In the genomic region with DNA sequence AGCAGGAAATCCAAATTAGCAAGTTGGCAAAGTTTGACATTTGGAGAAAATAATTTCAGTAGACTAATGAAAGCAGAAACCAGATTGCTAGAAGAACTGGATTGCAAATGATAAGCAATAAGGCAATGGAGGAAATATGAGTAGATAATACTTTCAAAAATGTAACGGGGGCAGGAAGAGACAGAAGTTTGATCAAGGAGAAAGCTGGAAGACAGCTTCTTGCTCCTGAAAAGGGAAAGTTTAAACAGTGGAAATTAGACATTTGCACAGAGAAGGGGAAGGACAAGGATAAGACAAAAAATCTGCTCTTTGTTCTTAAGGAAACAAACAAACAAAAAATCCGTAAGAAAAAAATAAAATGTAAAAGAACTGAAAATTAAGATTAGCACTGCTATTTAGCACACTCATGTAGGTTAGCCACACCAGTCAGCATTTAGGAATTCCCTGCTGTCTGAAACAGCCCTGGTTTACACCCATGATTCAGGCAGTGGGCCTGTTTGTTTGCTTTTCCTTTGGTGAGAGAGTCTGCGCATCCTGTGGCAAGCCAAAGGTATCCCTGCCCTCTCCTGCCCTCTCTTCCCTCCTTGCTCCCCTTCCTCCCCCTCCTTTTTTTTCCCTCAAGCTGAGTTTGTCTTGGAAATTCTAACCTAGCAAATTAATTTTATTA, we compare ENCODE assay signal across 10 cellular contexts.
DNase-seq lines count a peak whose midpoint lies in the region; ATAC-seq and TF ChIP-seq lines count a peak whose summit lies in the region.
"Had no signal": no experiment of that assay in that cellular context is flagged by ENCODE, and none has a peak within 500 bp of the region (broad histone marks: within the 10 kb centered on the region; RNA-seq: fewer than 3 reads in every experiment).

No MANE protein-coding gene starts in this region.

- no peaks in the 10 kb centered on the region for H3K79me2 ChIP-seq in SK-N-SH (ENCODE audit: insufficient read depth)

- H3K4me3 ChIP-seq in HEK293 (ENCODE audit: low read depth, low read length) (no peak overlapping the region), SK-N-SH (ENCODE audit: low read depth in 2 of 2, low read length in 1 of 2) (no peak overlapping the region; a peak in 1 of 4 replicates), foreskin fibroblast (ENCODE audit: low read depth in 1 of 2, low read length in 2 of 2) (no peak overlapping the region)
- H3K4me3 ChIP-seq: gastrocnemius medialis, thyroid gland had no signal

- peak in 1 of 2 experiments; percentile 72; a peak in 2 of 4 replicates for TF ChIP-seq EP300 in SK-N-SH (IDR thresholded peaks at IDR 0.05; ENCODE audit: borderline replicate concordance in 1 of 2, low read depth in 1 of 2, low read length in 1 of 2)

- H3K9me3 ChIP-seq in HEK293 (ENCODE audit: control insufficient read depth, insufficient read depth, low read depth, low read length) (no peaks in the 10 kb centered on the region), SK-N-SH (no peaks in the 10 kb centered on the region)
- H3K9me3 ChIP-seq: gastrocnemius medialis, thyroid gland had no signal

- H3K4me1 Mint-ChIP-seq in activated naive CD8-positive, alpha-beta T cell treated with anti-CD3 and anti-CD28 coated beads for 36 hours: no peaks in the 10 kb centered on the region

- TF ChIP-seq CTCF in HEK293 (tag by site-specific recombination; IDR thresholded peaks at IDR 0.05) (no peak), SK-N-SH (IDR thresholded peaks at IDR 0.05) (no peak), foreskin fibroblast (IDR thresholded peaks at IDR 0.05; ENCODE audit: low read depth, low read length) (no peak), GM10248 (IDR thresholded peaks at IDR 0.05; ENCODE audit: control extremely low read depth, extremely low read depth, low read depth, missing control alignments) (no peak)

- CTCF ChIA-PET in HEK293 (lab: Yijun Ruan, JAX) (interaction anchor here (0.6 kb wide), 2 partner anchors 202 to 222 kb away, joined by 4 to 5 read pairs; no protein-coding TSS in a partner anchor), SK-N-SH (lab: Yijun Ruan, JAX) (no interaction called here), GM10248 (lab: Yijun Ruan, JAX) (interaction anchor here (1.0 kb wide), 1 partner anchor 11 kb away, joined by 3 read pairs; no protein-coding TSS in a partner anchor)

- peak overlapping the region; percentile 45 for H3K9ac ChIP-seq in SK-N-SH

- H3K4me1 ChIP-seq in HEK293 (ENCODE audit: control insufficient read depth, insufficient read depth, low read length): no peaks in the 10 kb centered on the region
- H3K4me1 ChIP-seq in SK-N-SH (ENCODE audit: control insufficient read depth in 1 of 2, insufficient read depth in 2 of 2, low read depth in 1 of 2, low read length in 1 of 2): peaks cover 0 to 36% of the 10 kb centered on the region in 2 experiments; a peak in 3 of 4 replicates

- H3K4me3 Mint-ChIP-seq in activated naive CD8-positive, alpha-beta T cell treated with anti-CD3 and anti-CD28 coated beads for 36 hours: no peak overlapping the region

- no peaks in the 10 kb centered on the region for H4K20me1 ChIP-seq in SK-N-SH (ENCODE audit: insufficient read depth)

- no peaks in the 10 kb centered on the region for H3K36me3 Mint-ChIP-seq in activated naive CD8-positive, alpha-beta T cell treated with anti-CD3 and anti-CD28 coated beads for 36 hours

- H3K27ac ChIP-seq in HEK293 (ENCODE audit: extremely low read depth, low read depth, low read length) (no peak overlapping the region), SK-N-SH (ENCODE audit: low read depth in 2 of 2, low read length in 1 of 2) (peak overlapping the region; percentile 71 to 74; a peak in 3 of 4 replicates)

- peak overlapping the region; percentile 52 for H3K4me2 ChIP-seq in SK-N-SH

- peaks cover 40% of the 10 kb centered on the region for H3F3A ChIP-seq in SK-N-SH (replicated peaks; ENCODE audit: insufficient read depth)

- no peaks in the 10 kb centered on the region for H3K27me3 ChIP-seq in SK-N-SH (ENCODE audit: insufficient read depth)
- H3K27me3 ChIP-seq: gastrocnemius medialis, thyroid gland had no signal

- no peaks in the 10 kb centered on the region for H3K9me2 ChIP-seq in SK-N-SH

- TF ChIP-seq RAD21 in SK-N-SH (IDR thresholded peaks at IDR 0.05; ENCODE audit: low read length): no peak

- no peak overlapping the region for H3K27ac Mint-ChIP-seq in activated naive CD8-positive, alpha-beta T cell treated with anti-CD3 and anti-CD28 coated beads for 36 hours

- POLR2A ChIA-PET in HEK293 (lab: Yijun Ruan, JAX): interaction anchor here (0.7 kb wide), 1 partner anchor 131 kb away, joined by 3 read pairs; no protein-coding TSS in a partner anchor
- POLR2A ChIA-PET in SK-N-SH (lab: Yijun Ruan, JAX): no interaction called here
- POLR2A ChIA-PET in GM10248 (lab: Yijun Ruan, JAX): no interaction called here

- WGBS in SK-N-SH (ENCODE audit: low lambda C conversion rate): 11% methylated on average over 3 of the region's 3 CpGs

- H3K36me3 ChIP-seq in HEK293 (ENCODE audit: control insufficient read depth in 2 of 2, insufficient read depth in 1 of 2, low read length in 2 of 2) (no peaks in the 10 kb centered on the region), SK-N-SH (replicated peaks in 1 of 2; ENCODE audit: control insufficient read depth in 1 of 2, insufficient read depth in 2 of 2, low read length in 1 of 2) (no peaks in the 10 kb centered on the region)
- H3K36me3 ChIP-seq: gastrocnemius medialis, thyroid gland had no signal

- DNase-seq in SK-N-SH: no peak
- DNase-seq in foreskin fibroblast: peak; percentile 87 to 91
- peak; percentile 37 for DNase-seq in smooth muscle cell of the brain vasculature (ENCODE audit: low read depth, low spot score)
- DNase-seq in activated naive CD8-positive, alpha-beta T cell treated with anti-CD3 and anti-CD28 coated beads for 36 hours: no peak
- no peak for DNase-seq in GM10248 (ENCODE audit: extremely low spot score)
- DNase-seq: gastrocnemius medialis, NCI-H510A had no signal

- H2AFZ ChIP-seq in SK-N-SH (ENCODE audit: low read depth): peak overlapping the region; percentile 67

- ATAC-seq in HG02642 (IDR thresholded peaks at IDR 0.05; ENCODE audit: poor library complexity, unreplicated experiment): no peak
- ATAC-seq: gastrocnemius medialis had no signal

- peaks cover 3% of the 10 kb centered on the region for H3K27me3 Mint-ChIP-seq in activated naive CD8-positive, alpha-beta T cell treated with anti-CD3 and anti-CD28 coated beads for 36 hours

- peaks cover 3% of the 10 kb centered on the region for H3K9me3 Mint-ChIP-seq in activated naive CD8-positive, alpha-beta T cell treated with anti-CD3 and anti-CD28 coated beads for 36 hours

TF ChIP-seq in HEK293, 187 proteins besides CTCF, POLR2A, EP300 and RAD21 (continues in another document):
- TF ChIP-seq RBAK (tag by site-specific recombination; IDR thresholded peaks at IDR 0.05): peak; percentile 97
- no peak for TF ChIP-seq ZNF146 (tag by site-specific recombination; IDR thresholded peaks at IDR 0.05)
- TF ChIP-seq ZNF223 (tag by site-specific recombination; IDR thresholded peaks at IDR 0.05): no peak

TF ChIP-seq in SK-N-SH, 30 proteins besides CTCF, POLR2A, EP300 and RAD21 (continues in another document):
- TF ChIP-seq RXRA (IDR thresholded peaks at IDR 0.05; ENCODE audit: borderline replicate concordance, low read depth): peak; percentile 76; the same call in 1 of the 2 replicates
- no peak for TF ChIP-seq EZH2phosphoT487 (IDR thresholded peaks at IDR 0.05; ENCODE audit: borderline replicate concordance, low read depth)
- TF ChIP-seq FOSL2 (IDR thresholded peaks at IDR 0.05; ENCODE audit: borderline replicate concordance, low read depth): peak; percentile 83
- TF ChIP-seq, protein P1, sequence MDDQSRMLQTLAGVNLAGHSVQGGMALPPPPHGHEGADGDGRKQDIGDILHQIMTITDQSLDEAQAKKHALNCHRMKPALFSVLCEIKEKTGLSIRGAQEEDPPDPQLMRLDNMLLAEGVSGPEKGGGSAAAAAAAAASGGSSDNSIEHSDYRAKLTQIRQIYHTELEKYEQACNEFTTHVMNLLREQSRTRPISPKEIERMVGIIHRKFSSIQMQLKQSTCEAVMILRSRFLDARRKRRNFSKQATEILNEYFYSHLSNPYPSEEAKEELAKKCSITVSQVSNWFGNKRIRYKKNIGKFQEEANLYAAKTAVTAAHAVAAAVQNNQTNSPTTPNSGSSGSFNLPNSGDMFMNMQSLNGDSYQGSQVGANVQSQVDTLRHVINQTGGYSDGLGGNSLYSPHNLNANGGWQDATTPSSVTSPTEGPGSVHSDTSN (IDR thresholded peaks at IDR 0.05): peak; percentile 31; the same call in 1 of the 2 replicates
- TF ChIP-seq YY1 (IDR thresholded peaks at IDR 0.05; ENCODE audit: low read depth): 0 out of 2 replicates have a peak, but pooled peaks have one; percentile 8
- TF ChIP-seq, protein P2, sequence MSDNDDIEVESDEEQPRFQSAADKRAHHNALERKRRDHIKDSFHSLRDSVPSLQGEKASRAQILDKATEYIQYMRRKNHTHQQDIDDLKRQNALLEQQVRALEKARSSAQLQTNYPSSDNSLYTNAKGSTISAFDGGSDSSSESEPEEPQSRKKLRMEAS (IDR thresholded peaks at IDR 0.05; ENCODE audit: low read depth): no peak
- TF ChIP-seq, protein P3, sequence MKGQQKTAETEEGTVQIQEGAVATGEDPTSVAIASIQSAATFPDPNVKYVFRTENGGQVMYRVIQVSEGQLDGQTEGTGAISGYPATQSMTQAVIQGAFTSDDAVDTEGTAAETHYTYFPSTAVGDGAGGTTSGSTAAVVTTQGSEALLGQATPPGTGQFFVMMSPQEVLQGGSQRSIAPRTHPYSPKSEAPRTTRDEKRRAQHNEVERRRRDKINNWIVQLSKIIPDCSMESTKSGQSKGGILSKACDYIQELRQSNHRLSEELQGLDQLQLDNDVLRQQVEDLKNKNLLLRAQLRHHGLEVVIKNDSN (IDR thresholded peaks at IDR 0.05; ENCODE audit: borderline replicate concordance, low read depth): 0 out of 2 replicates have a peak, but pooled peaks have one; percentile 19
- no peak for TF ChIP-seq RCOR1 (IDR thresholded peaks at IDR 0.05; ENCODE audit: low read length)
- peak; percentile 57; the same call in 1 of the 2 replicates for TF ChIP-seq SIN3A (IDR thresholded peaks at IDR 0.05; ENCODE audit: borderline replicate concordance, low read depth, low read length)
- TF ChIP-seq GATA2 (CRISPR knock-in tag; IDR thresholded peaks at IDR 0.05): no peak

Comparison
In these comparisons a context has a peak if more than half of its experiments do, and no peak if none do; other contexts are left out.
1. DNase-seq: peak in foreskin fibroblast (2 of 2) and smooth muscle cell of the brain vasculature (single experiment); none in SK-N-SH (single experiment), activated naive CD8-positive, alpha-beta T cell treated with anti-CD3 and anti-CD28 coated beads for 36 hours (single experiment) and GM10248 (single experiment).